1 cellular context compared by ENCODE assay signal in the genomic region with DNA sequence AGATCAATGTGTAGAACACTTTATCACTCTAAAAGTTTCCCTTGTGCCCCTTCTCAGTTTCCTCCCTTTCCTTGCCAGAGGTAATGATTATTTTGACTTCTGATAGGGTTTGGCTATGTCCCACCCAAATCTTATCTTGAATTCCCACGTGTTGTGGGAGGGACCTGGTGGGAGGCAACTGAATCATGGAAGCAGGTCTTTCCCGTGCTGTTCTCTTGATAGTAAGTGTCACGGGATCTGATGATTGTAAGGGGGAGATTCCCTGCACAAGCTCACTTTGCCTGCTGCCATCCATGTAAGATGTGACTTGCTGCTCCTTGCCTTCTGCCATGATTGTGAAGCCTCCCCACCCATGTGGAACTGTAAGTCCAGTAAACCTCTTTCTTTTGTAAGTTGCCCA.
A peak's percentile ranks its signal among the peaks of the same experiment; 100 is the strongest.
TF ChIP-seq lines count a peak whose summit lies in the region.
"Not testable (repeated sequence)": the region's sequence is repeated elsewhere in the genome, so short reads cannot be mapped to it uniquely, and the experiment has no call there.

No MANE protein-coding gene starts in this region.

TF ChIP-seq in K562, 482 proteins besides CTCF, POLR2A, EP300 and RAD21:
- TF ChIP-seq ARID1B (IDR thresholded peaks at IDR 0.05) (peak; percentile 52), SOX6 (IDR thresholded peaks at IDR 0.05) (0 out of 2 replicates have a peak, but pooled peaks have one; percentile 9), STAT5A (IDR thresholded peaks at IDR 0.05; ENCODE audit: borderline replicate concordance, low read length) (0 out of 2 replicates have a peak, but pooled peaks have one; percentile 3), NCOR1 (IDR thresholded peaks at IDR 0.05) (peak; percentile 41), ZFP36 (IDR thresholded peaks at IDR 0.05; ENCODE audit: low read depth, low read length, partially characterized antibody) (peak; percentile 65), TEAD4 (IDR thresholded peaks at IDR 0.05; ENCODE audit: low read length) (peak; percentile 40; the same call in 1 of the 2 replicates), CBFA2T3 (IDR thresholded peaks at IDR 0.05) (peak; percentile 81), CBX5 (IDR thresholded peaks at IDR 0.05; ENCODE audit: borderline replicate concordance, low read depth) (peak; percentile 81; the same call in 1 of the 2 replicates), CBX3 (IDR thresholded peaks at IDR 0.05; ENCODE audit: borderline replicate concordance in 1 of 2, low read length in 2 of 2) (peak in 1 of 2 experiments; percentile 84; a peak in 1 of 3 replicates), TRIM28 (IDR thresholded peaks at IDR 0.05) (peak; percentile 85), TAL1 (IDR thresholded peaks at IDR 0.05) (peak; percentile 45; the same call in 1 of the 2 replicates), XRCC3 (IDR thresholded peaks at IDR 0.05) (peak; percentile 81), HDAC3 (IDR thresholded peaks at IDR 0.05; ENCODE audit: borderline replicate concordance, partially characterized antibody) (peak; percentile 14), CC2D1A (IDR thresholded peaks at IDR 0.05) (peak; percentile 34; the same call in 1 of the 2 replicates), TOE1 (IDR thresholded peaks at IDR 0.05; ENCODE audit: borderline replicate concordance) (0 out of 2 replicates have a peak, but pooled peaks have one; percentile 40), USF1 (CRISPR knock-in tag; IDR thresholded peaks at IDR 0.05) (peak; percentile 55), BHLHE40 (IDR thresholded peaks at IDR 0.05; ENCODE audit: low read length) (peak; percentile 68), ZNF431 (CRISPR knock-in tag; IDR thresholded peaks at IDR 0.05) (peak; percentile 100), DPF2 (IDR thresholded peaks at IDR 0.05) (peak; percentile 52; the same call in 1 of the 2 replicates), TRIM24 (IDR thresholded peaks at IDR 0.05) (peak; percentile 75 to 86), MGA (IDR thresholded peaks at IDR 0.05) (peak; percentile 24; the same call in 1 of the 2 replicates), POLR2AphosphoS5 (IDR thresholded peaks at IDR 0.05; ENCODE audit: control insufficient read depth, insufficient read depth, low read depth, low read length) (0 out of 2 replicates have a peak, but pooled peaks have one; percentile 28), E2F6 (IDR thresholded peaks at IDR 0.05; ENCODE audit: borderline replicate concordance in 1 of 2, extremely low read depth in 1 of 2, insufficient read depth in 1 of 2, insufficient read length in 1 of 2, low read depth in 1 of 2, low read length in 1 of 2, poor library complexity in 1 of 2, severe bottlenecking in 1 of 2) (peak in 1 of 2 experiments; percentile 22), YY1 (IDR thresholded peaks at IDR 0.05; ENCODE audit: borderline replicate concordance in 1 of 3, control insufficient read depth in 1 of 3, extremely low read depth in 1 of 3, insufficient read depth in 3 of 3, insufficient read length in 1 of 3, insufficient replicate concordance in 2 of 3, low read depth in 1 of 3, low read length in 2 of 3) (peak in 1 of 3 experiments; percentile 25), CBFA2T2 (conservative IDR thresholded peaks at IDR 0.05) (peak; percentile 61)
- TF ChIP-seq, protein P1, sequence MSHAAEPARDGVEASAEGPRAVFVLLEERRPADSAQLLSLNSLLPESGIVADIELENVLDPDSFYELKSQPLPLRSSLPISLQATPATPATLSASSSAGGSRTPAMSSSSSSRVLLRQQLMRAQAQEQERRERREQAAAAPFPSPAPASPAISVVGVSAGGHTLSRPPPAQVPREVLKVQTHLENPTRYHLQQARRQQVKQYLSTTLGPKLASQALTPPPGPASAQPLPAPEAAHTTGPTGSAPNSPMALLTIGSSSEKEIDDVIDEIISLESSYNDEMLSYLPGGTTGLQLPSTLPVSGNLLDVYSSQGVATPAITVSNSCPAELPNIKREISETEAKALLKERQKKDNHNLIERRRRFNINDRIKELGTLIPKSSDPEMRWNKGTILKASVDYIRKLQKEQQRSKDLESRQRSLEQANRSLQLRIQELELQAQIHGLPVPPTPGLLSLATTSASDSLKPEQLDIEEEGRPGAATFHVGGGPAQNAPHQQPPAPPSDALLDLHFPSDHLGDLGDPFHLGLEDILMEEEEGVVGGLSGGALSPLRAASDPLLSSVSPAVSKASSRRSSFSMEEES (CRISPR knock-in tag; IDR thresholded peaks at IDR 0.05): 0 out of 2 replicates have a peak, but pooled peaks have one; percentile 22
- TF ChIP-seq, protein P2, sequence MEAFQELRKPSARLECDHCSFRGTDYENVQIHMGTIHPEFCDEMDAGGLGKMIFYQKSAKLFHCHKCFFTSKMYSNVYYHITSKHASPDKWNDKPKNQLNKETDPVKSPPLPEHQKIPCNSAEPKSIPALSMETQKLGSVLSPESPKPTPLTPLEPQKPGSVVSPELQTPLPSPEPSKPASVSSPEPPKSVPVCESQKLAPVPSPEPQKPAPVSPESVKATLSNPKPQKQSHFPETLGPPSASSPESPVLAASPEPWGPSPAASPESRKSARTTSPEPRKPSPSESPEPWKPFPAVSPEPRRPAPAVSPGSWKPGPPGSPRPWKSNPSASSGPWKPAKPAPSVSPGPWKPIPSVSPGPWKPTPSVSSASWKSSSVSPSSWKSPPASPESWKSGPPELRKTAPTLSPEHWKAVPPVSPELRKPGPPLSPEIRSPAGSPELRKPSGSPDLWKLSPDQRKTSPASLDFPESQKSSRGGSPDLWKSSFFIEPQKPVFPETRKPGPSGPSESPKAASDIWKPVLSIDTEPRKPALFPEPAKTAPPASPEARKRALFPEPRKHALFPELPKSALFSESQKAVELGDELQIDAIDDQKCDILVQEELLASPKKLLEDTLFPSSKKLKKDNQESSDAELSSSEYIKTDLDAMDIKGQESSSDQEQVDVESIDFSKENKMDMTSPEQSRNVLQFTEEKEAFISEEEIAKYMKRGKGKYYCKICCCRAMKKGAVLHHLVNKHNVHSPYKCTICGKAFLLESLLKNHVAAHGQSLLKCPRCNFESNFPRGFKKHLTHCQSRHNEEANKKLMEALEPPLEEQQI (IDR thresholded peaks at IDR 0.05): 0 out of 2 replicates have a peak, but pooled peaks have one; percentile 39
- TF ChIP-seq TEAD4 (CRISPR knock-in tag; IDR thresholded peaks at IDR 0.05; ENCODE audit: borderline replicate concordance); TOE1 (CRISPR knock-in tag; IDR thresholded peaks at IDR 0.05; ENCODE audit: borderline replicate concordance, low read depth): not testable (repeated sequence)
- TF ChIP-seq, protein P3, sequence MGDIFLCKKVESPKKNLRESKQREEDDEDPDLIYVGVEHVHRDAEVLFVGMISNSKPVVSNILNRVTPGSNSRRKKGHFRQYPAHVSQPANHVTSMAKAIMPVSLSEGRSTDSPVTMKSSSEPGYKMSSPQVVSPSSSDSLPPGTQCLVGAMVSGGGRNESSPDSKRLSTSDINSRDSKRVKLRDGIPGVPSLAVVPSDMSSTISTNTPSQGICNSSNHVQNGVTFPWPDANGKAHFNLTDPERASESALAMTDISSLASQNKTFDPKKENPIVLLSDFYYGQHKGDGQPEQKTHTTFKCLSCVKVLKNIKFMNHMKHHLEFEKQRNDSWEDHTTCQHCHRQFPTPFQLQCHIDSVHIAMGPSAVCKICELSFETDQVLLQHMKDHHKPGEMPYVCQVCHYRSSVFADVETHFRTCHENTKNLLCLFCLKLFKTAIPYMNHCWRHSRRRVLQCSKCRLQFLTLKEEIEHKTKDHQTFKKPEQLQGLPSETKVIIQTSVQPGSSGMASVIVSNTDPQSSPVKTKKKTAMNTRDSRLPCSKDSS (IDR thresholded peaks at IDR 0.05; ENCODE audit: low read depth, partially characterized antibody): peak; percentile 23
- TF ChIP-seq, protein P4, sequence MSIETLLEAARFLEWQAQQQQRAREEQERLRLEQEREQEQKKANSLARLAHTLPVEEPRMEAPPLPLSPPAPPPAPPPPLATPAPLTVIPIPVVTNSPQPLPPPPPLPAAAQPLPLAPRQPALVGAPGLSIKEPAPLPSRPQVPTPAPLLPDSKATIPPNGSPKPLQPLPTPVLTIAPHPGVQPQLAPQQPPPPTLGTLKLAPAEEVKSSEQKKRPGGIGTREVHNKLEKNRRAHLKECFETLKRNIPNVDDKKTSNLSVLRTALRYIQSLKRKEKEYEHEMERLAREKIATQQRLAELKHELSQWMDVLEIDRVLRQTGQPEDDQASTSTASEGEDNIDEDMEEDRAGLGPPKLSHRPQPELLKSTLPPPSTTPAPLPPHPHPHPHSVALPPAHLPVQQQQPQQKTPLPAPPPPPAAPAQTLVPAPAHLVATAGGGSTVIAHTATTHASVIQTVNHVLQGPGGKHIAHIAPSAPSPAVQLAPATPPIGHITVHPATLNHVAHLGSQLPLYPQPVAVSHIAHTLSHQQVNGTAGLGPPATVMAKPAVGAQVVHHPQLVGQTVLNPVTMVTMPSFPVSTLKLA (conservative IDR thresholded peaks at IDR 0.05): peak; percentile 45 to 62; a peak in 3 of 4 replicates
